ENCODE assay signal across 9 cellular contexts in genomic region chr9:89463986-89464901, GRCh38. TPM values are rescaled to one million over a fixed set of nuclear protein-coding genes. Genes with fewer than 3 reads are reported as not detected.
DNase-seq lines count a peak whose midpoint lies in the region; ATAC-seq and TF ChIP-seq lines count a peak whose summit lies in the region.
"Had no signal": no experiment of that assay in that cellular context is flagged by ENCODE, and none has a peak within 500 bp of the region (broad histone marks: within the 10 kb centered on the region; RNA-seq: fewer than 3 reads in every experiment).

No MANE protein-coding gene starts in this region.

- in situ Hi-C loops in GM23248 (cut with MboI): no loop called here

- H3K79me2 ChIP-seq in GM23248 (ENCODE audit: insufficient read depth): no peaks in the 10 kb centered on the region

- H3K4me3 Mint-ChIP-seq in CD4-positive, CD25-positive, alpha-beta regulatory T cell: peak overlapping the region; percentile 84 to 93 (median 90)
- H3K4me3 Mint-ChIP-seq in activated T-cell treated with anti-CD3 and anti-CD28 coated beads, Interleukin-2, amount 50 U/mL, for 24 hours: peak overlapping the region; percentile 77
- no peak overlapping the region for H3K4me3 Mint-ChIP-seq in nephron

- H3K9ac ChIP-seq in GM23248: no peak overlapping the region

- no peak overlapping the region for H2AFZ ChIP-seq in GM23248

- H3K36me3 Mint-ChIP-seq in CD4-positive, CD25-positive, alpha-beta regulatory T cell: peaks cover 37% of the 10 kb centered on the region
- peaks cover 95% of the 10 kb centered on the region for H3K36me3 Mint-ChIP-seq in activated T-cell treated with anti-CD3 and anti-CD28 coated beads, Interleukin-2, amount 50 U/mL, for 24 hours (ENCODE audit: low read depth)
- no peaks in the 10 kb centered on the region for H3K36me3 Mint-ChIP-seq in nephron (ENCODE audit: low read depth)

- no peaks in the 10 kb centered on the region for H3K9me2 ChIP-seq in GM23248 (ENCODE audit: insufficient read depth)

- no peak for TF ChIP-seq CTCF in nephron (IDR thresholded peaks at IDR 0.05; ENCODE audit: unreplicated experiment in 3 of 3)

- H3K9me3 ChIP-seq in CD4-positive, CD25-positive, alpha-beta regulatory T cell (ENCODE audit: control insufficient read depth in 2 of 2, low read length in 2 of 2): no peaks in the 10 kb centered on the region
- H3K9me3 ChIP-seq in GM23248 (ENCODE audit: low read depth): no peaks in the 10 kb centered on the region
- H3K9me3 ChIP-seq: breast epithelium had no signal

- no peaks in the 10 kb centered on the region for H4K20me1 ChIP-seq in GM23248 (ENCODE audit: insufficient read depth)

- H3F3A ChIP-seq in GM23248 (ENCODE audit: insufficient read depth): no peaks in the 10 kb centered on the region

- peak overlapping the region; percentile 75 for H3K4me3 ChIP-seq in CD4-positive, CD25-positive, alpha-beta regulatory T cell (ENCODE audit: low read depth, low read length)
- H3K4me3 ChIP-seq in GM23248: no peak overlapping the region
- H3K4me3 ChIP-seq: breast epithelium had no signal

- DNase-seq in CD4-positive, CD25-positive, alpha-beta regulatory T cell: peak; percentile 74 to 93 (median 86)
- DNase-seq in MV-4-11 (lab: John Stamatoyannopoulos, UW) (peak; percentile 86), AG20443 (ENCODE audit: low spot score) (no peak), GM23248 (no peak), Ammon's horn (ENCODE audit: low spot score) (no peak)
- peak; percentile 79 for DNase-seq in activated T-cell treated with anti-CD3 and anti-CD28 coated beads, Interleukin-2, amount 50 U/mL, for 24 hours

- ATAC-seq in CD4-positive, CD25-positive, alpha-beta regulatory T cell (ENCODE audit: low read depth in 2 of 2): peak; percentile 81 to 87
- peak; percentile 43 for ATAC-seq in GM21576 (IDR thresholded peaks at IDR 0.05; ENCODE audit: unreplicated experiment)

- H3K9me3 Mint-ChIP-seq in CD4-positive, CD25-positive, alpha-beta regulatory T cell: peaks cover 0 to 1% (median 0%) of the 10 kb centered on the region in 7 donors
- no peaks in the 10 kb centered on the region for H3K9me3 Mint-ChIP-seq in activated T-cell treated with anti-CD3 and anti-CD28 coated beads, Interleukin-2, amount 50 U/mL, for 24 hours
- no peaks in the 10 kb centered on the region for H3K9me3 Mint-ChIP-seq in nephron

- peaks cover 14% of the 10 kb centered on the region for H3K36me3 ChIP-seq in CD4-positive, CD25-positive, alpha-beta regulatory T cell (ENCODE audit: control insufficient read depth, insufficient read depth, low read length)
- no peaks in the 10 kb centered on the region for H3K36me3 ChIP-seq in GM23248 (ENCODE audit: low read depth)
- H3K36me3 ChIP-seq: breast epithelium had no signal

- peaks cover 42 to 98% (median 85%) of the 10 kb centered on the region in 4 donors for H3K4me1 Mint-ChIP-seq in CD4-positive, CD25-positive, alpha-beta regulatory T cell
- peaks cover 97% of the 10 kb centered on the region for H3K4me1 Mint-ChIP-seq in activated T-cell treated with anti-CD3 and anti-CD28 coated beads, Interleukin-2, amount 50 U/mL, for 24 hours (ENCODE audit: low read depth)
- peaks cover 6% of the 10 kb centered on the region for H3K4me1 Mint-ChIP-seq in nephron

- H3K27me3 Mint-ChIP-seq in CD4-positive, CD25-positive, alpha-beta regulatory T cell: no peaks in the 10 kb centered on the region
- H3K27me3 Mint-ChIP-seq in activated T-cell treated with anti-CD3 and anti-CD28 coated beads, Interleukin-2, amount 50 U/mL, for 24 hours: no peaks in the 10 kb centered on the region
- peaks cover 8% of the 10 kb centered on the region for H3K27me3 Mint-ChIP-seq in nephron (ENCODE audit: low read depth)

- peaks cover 100% of the 10 kb centered on the region for H3K4me1 ChIP-seq in CD4-positive, CD25-positive, alpha-beta regulatory T cell (ENCODE audit: control insufficient read depth, insufficient read depth, low read length, poor library complexity, severe bottlenecking)
- H3K4me1 ChIP-seq in GM23248 (ENCODE audit: insufficient read depth): no peaks in the 10 kb centered on the region
- H3K4me1 ChIP-seq: breast epithelium had no signal

- H3K27me3 ChIP-seq in CD4-positive, CD25-positive, alpha-beta regulatory T cell (ENCODE audit: control insufficient read depth, insufficient read depth, low read length): no peaks in the 10 kb centered on the region
- H3K27me3 ChIP-seq in GM23248 (replicated peaks; ENCODE audit: insufficient read depth): no peaks in the 10 kb centered on the region
- H3K27me3 ChIP-seq: breast epithelium had no signal

- peak overlapping the region; percentile 87 for H3K27ac ChIP-seq in CD4-positive, CD25-positive, alpha-beta regulatory T cell (ENCODE audit: insufficient read depth, low read length, poor library complexity, severe bottlenecking)
- H3K27ac ChIP-seq in GM23248: no peak overlapping the region

- peak overlapping the region; percentile 94 to 99 (median 96) for H3K27ac Mint-ChIP-seq in CD4-positive, CD25-positive, alpha-beta regulatory T cell
- peak overlapping the region; percentile 99 for H3K27ac Mint-ChIP-seq in activated T-cell treated with anti-CD3 and anti-CD28 coated beads, Interleukin-2, amount 50 U/mL, for 24 hours
- H3K27ac Mint-ChIP-seq in nephron: peak overlapping the region; percentile 56 to 96 (median 88)

- 67 to 69% methylated on average over 10 of the region's 10 CpGs for WGBS in GM23248 (ENCODE audit: low coverage in 1 of 2, low lambda C conversion rate in 2 of 2, missing lambda C conversion rate in 2 of 2), 2 experiments

- no peak overlapping the region for H3K4me2 ChIP-seq in GM23248 (ENCODE audit: unreplicated experiment)

RNA-seq across cellular contexts. Expression of gene SEMA4D, which starts 33.7 kb away (rescaled TPM):
- total RNA-seq in CD4-positive, CD25-positive, alpha-beta regulatory T cell: 480 TPM
- 100 to 1,000 TPM in 1 of 4 donors, 10 to 100 TPM in 3; 67.5 to 108 (median 90.2) TPM for polyA plus RNA-seq in CD4-positive, CD25-positive, alpha-beta regulatory T cell
- total RNA-seq in GM23248 (2014; rRNA removed; shearing (Covaris generic)): 0.11 and 1.3 TPM in 2 replicates
- 0.11 and 0.25 TPM in 2 replicates for polyA plus RNA-seq in GM23248 (2016; fragmentation: Nextera tagmentation; extraction: Ambion mirVana)

Comparison
In these comparisons a context has a peak if more than half of its experiments do, and no peak if none do; other contexts are left out.
1. DNase-seq: peak in CD4-positive, CD25-positive, alpha-beta regulatory T cell (3 of 3), MV-4-11 (single experiment) and activated T-cell treated with anti-CD3 and anti-CD28 coated beads, Interleukin-2, amount 50 U/mL, for 24 hours (single experiment); none in AG20443 (single experiment), GM23248 (single experiment) and Ammon's horn (single experiment).
2. H3K4me3 Mint-ChIP-seq: peak in CD4-positive, CD25-positive, alpha-beta regulatory T cell (4 of 4) and activated T-cell treated with anti-CD3 and anti-CD28 coated beads, Interleukin-2, amount 50 U/mL, for 24 hours (single experiment); none in nephron (0 of 3).
3. RNA of gene SEMA4D, which starts 33.7 kb away (total RNA-seq): 480 TPM in CD4-positive, CD25-positive, alpha-beta regulatory T cell (single experiment); 0.11 to 1.3 TPM in GM23248; every median in the first group is over 100 times any median in the second.
4. Peak in every context shown above with its lines, with median percentiles within 50 percentile points of each other: H3K27ac Mint-ChIP-seq.